Comparison of ENCODE assay signal across 9 cellular contexts in genomic region chr1:156709743-156710489, GRCh38. TPM values are rescaled to one million over a fixed set of nuclear protein-coding genes. Genes with fewer than 3 reads are reported as not detected.
A peak's percentile ranks its signal among the peaks of the same experiment; 100 is the strongest.
DNase-seq lines count a peak whose midpoint lies in the region; ATAC-seq and TF ChIP-seq lines count a peak whose summit lies in the region.
"Had no signal": no experiment of that assay in that cellular context is flagged by ENCODE, and none has a peak within 500 bp of the region (broad histone marks: within the 10 kb centered on the region; RNA-seq: fewer than 3 reads in every experiment).

No MANE protein-coding gene starts in this region.

- ATAC-seq in foreskin keratinocyte (peak; percentile 72), HG03039 (IDR thresholded peaks at IDR 0.05; ENCODE audit: unreplicated experiment) (no peak), HG02623 (IDR thresholded peaks at IDR 0.05; ENCODE audit: unreplicated experiment) (no peak)

- H3K27me3 ChIP-seq in foreskin keratinocyte (peaks cover 21% of the 10 kb centered on the region), rectal smooth muscle tissue (ENCODE audit: control insufficient read depth, insufficient read depth, low read length) (no peaks in the 10 kb centered on the region)

- H3K4me1 ChIP-seq in foreskin keratinocyte (peaks cover 12% of the 10 kb centered on the region), rectal smooth muscle tissue (ENCODE audit: control insufficient read depth, insufficient read depth, low read length) (peaks cover 38% of the 10 kb centered on the region)

- peak; percentile 3 for TF ChIP-seq CTCF in foreskin keratinocyte (conservative IDR thresholded peaks at IDR 0.05)

- H3K27ac ChIP-seq in foreskin keratinocyte (no peak overlapping the region), rectal smooth muscle tissue (ENCODE audit: low read depth, low read length) (peak overlapping the region; percentile 72)
- H3K27ac ChIP-seq: SJCRH30 had no signal

- DNase-seq in H4 (ENCODE audit: low spot score) (peak; percentile 76), RPMI7951 (ENCODE audit: low read depth) (peak; percentile 86), foreskin keratinocyte (peak; percentile 51 to 72), GM19238 (ENCODE audit: insufficient read length, low spot score) (no peak)
- no peak for DNase-seq in activated effector memory CD4-positive, alpha-beta T cell treated with anti-CD3 and anti-CD28 coated beads, Interleukin-2, amount 50 U/mL, for 16 hours

- no peak overlapping the region for H3K4me3 ChIP-seq in rectal smooth muscle tissue (ENCODE audit: low read length)
- H3K4me3 ChIP-seq: SJCRH30 had no signal

- H3K36me3 ChIP-seq in rectal smooth muscle tissue (ENCODE audit: control insufficient read depth, insufficient read depth, low read length), result no peaks in the 10 kb centered on the region
- H3K36me3 ChIP-seq: SJCRH30 had no signal

- H3K9ac ChIP-seq in rectal smooth muscle tissue (ENCODE audit: low read length), result no peak overlapping the region

RNA-seq across cellular contexts. Expression of gene CRABP2, which starts 4.5 kb away (rescaled TPM):
- 0.95 and 3.8 TPM in 2 replicates for total RNA-seq in H4 (2014; rRNA removed; shearing (Covaris generic))
- 66.6 and 81.6 TPM in 2 replicates for total RNA-seq in RPMI7951 (2014; rRNA removed; shearing (Covaris generic))
- 2.2 and 4.0 TPM in 2 replicates for total RNA-seq in foreskin keratinocyte
- 4.6 and 8.4 TPM in 2 replicates for polyA plus RNA-seq in foreskin keratinocyte

RNA-seq across cellular contexts. Expression of gene METTL25B, which starts 18.4 kb away (rescaled TPM):
- total RNA-seq in H4 (2014; rRNA removed; shearing (Covaris generic)), result 11.6 and 20.0 TPM in 2 replicates
- total RNA-seq in RPMI7951 (2014; rRNA removed; shearing (Covaris generic)), result 6.4 and 6.9 TPM in 2 replicates
- 13.8 and 15.7 TPM in 2 replicates for total RNA-seq in foreskin keratinocyte
- polyA plus RNA-seq in foreskin keratinocyte, result 19.7 TPM in 2 replicates

RNA-seq across cellular contexts. Expression of gene ISG20L2, which starts 18.6 kb away (rescaled TPM):
- total RNA-seq in H4 (2014; rRNA removed; shearing (Covaris generic)), result 22.2 and 27.0 TPM in 2 replicates
- 14.3 and 16.4 TPM in 2 replicates for total RNA-seq in RPMI7951 (2014; rRNA removed; shearing (Covaris generic))
- total RNA-seq in foreskin keratinocyte, result 31.7 and 32.0 TPM in 2 replicates
- 22.3 and 28.6 TPM in 2 replicates for polyA plus RNA-seq in foreskin keratinocyte

RNA-seq across cellular contexts. Expression of gene MRPL24, which starts 31.0 kb away (rescaled TPM):
- 82.2 and 96.3 TPM in 2 replicates for total RNA-seq in H4 (2014; rRNA removed; shearing (Covaris generic))
- total RNA-seq in RPMI7951 (2014; rRNA removed; shearing (Covaris generic)), result 57.9 and 68.2 TPM in 2 replicates
- 117 and 145 TPM in 2 replicates for total RNA-seq in foreskin keratinocyte
- 173 and 199 TPM in 2 replicates for polyA plus RNA-seq in foreskin keratinocyte

RNA-seq across cellular contexts. Expression of gene NES, which starts 32.7 kb away (rescaled TPM):
- 0.41 and 0.48 TPM in 2 replicates for total RNA-seq in H4 (2014; rRNA removed; shearing (Covaris generic))
- total RNA-seq in RPMI7951 (2014; rRNA removed; shearing (Covaris generic)), result 24.2 and 39.1 TPM in 2 replicates
- 0.04 and 0.14 TPM in 2 replicates for total RNA-seq in foreskin keratinocyte
- polyA plus RNA-seq in foreskin keratinocyte, result 0.06 TPM in 2 replicates

Comparison
In these comparisons a context has a peak if more than half of its experiments do, and no peak if none do; other contexts are left out.
1. DNase-seq: peak in H4 (single experiment), RPMI7951 (single experiment) and foreskin keratinocyte (2 of 2); none in GM19238 (single experiment) and activated effector memory CD4-positive, alpha-beta T cell treated with anti-CD3 and anti-CD28 coated beads, Interleukin-2, amount 50 U/mL, for 16 hours (single experiment).
2. RNA of gene CRABP2, which starts 4.5 kb away (total RNA-seq): 66.6 to 81.6 TPM in RPMI7951; 2.2 to 4.0 TPM in foreskin keratinocyte and 0.95 to 3.8 TPM in H4; every median in the first group is over 10 times any median in the second.